10 cellular contexts compared by ENCODE assay signal in the genomic region with DNA sequence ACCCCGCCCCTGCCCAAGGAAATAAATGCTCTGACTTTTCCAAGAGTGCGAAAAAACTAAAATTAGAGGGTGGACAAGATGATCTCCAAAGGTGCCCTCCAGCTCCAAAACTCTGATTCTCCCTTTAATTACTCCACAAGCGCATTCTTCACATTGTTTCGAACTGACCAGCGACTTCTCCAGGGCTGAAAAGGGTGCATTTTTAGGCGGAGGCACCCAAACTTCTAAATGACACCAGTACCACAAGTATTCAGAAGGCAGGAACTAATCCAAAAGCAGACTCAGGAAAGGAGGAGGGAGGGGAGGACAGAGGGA. TPM values are rescaled to one million over a fixed set of nuclear protein-coding genes. Genes with fewer than 3 reads are reported as not detected.
DNase-seq lines count a peak whose midpoint lies in the region; ATAC-seq and TF ChIP-seq lines count a peak whose summit lies in the region.
"Had no signal": no experiment of that assay in that cellular context is flagged by ENCODE, and none has a peak within 500 bp of the region (broad histone marks: within the 10 kb centered on the region; RNA-seq: fewer than 3 reads in every experiment).

No MANE protein-coding gene starts in this region.

- peak overlapping the region; percentile 65 for H3K4me3 ChIP-seq in HFF-Myc (replicated peaks; ENCODE audit: low read depth, low read length)
- peak overlapping the region; percentile 65 to 90 (median 86) for H3K4me3 ChIP-seq in breast epithelium
- peak overlapping the region; percentile 41 for H3K4me3 ChIP-seq in mononuclear cell (ENCODE audit: low read length)

- H3K9me3 ChIP-seq in breast epithelium (no peaks in the 10 kb centered on the region), mononuclear cell (ENCODE audit: low read depth, low read length) (no peaks in the 10 kb centered on the region)

- ATAC-seq in HG03565 (IDR thresholded peaks at IDR 0.05; ENCODE audit: unreplicated experiment) (no peak), GM19397 (IDR thresholded peaks at IDR 0.05; ENCODE audit: unreplicated experiment) (no peak)

- no peaks in the 10 kb centered on the region for H3K36me3 ChIP-seq in breast epithelium

- no peak for TF ChIP-seq POLR2A in breast epithelium (IDR thresholded peaks at IDR 0.05)

- TF ChIP-seq CTCF in HFF-Myc (IDR thresholded peaks at IDR 0.05; ENCODE audit: low read depth, low read length, missing control alignments) (no peak), breast epithelium (IDR thresholded peaks at IDR 0.05) (no peak)

- DNase-seq in A172 (ENCODE audit: low spot score) (peak; percentile 76), HFF-Myc (ENCODE audit: extremely low read depth, low read depth) (no peak), breast epithelium (ENCODE audit: low spot score in 2 of 2) (no peak), UCSD-AML1 (lab: John Stamatoyannopoulos, UW; ENCODE audit: unreplicated experiment) (no peak), Ammon's horn (ENCODE audit: low spot score) (no peak)
- DNase-seq: GF-D8, NCI-H2029 treated with DMSO at 0.1 percent for 48 hours had no signal

- peak overlapping the region; percentile 85 to 94 for H3K27ac ChIP-seq in breast epithelium

- H3K4me1 ChIP-seq in breast epithelium (peaks cover 0 to 6% of the 10 kb centered on the region in 2 donors), mononuclear cell (ENCODE audit: insufficient read depth, low read length) (peaks cover 17% of the 10 kb centered on the region)

- H3K27me3 ChIP-seq in breast epithelium (no peaks in the 10 kb centered on the region), mononuclear cell (ENCODE audit: insufficient read depth, low read length) (peaks cover 3% of the 10 kb centered on the region)

- intact Hi-C loops in breast epithelium (cut with DNase I; ENCODE audit: low total_unique reads): no loop called here

RNA-seq across cellular contexts. Expression of a gene that starts 0.8 kb away (rescaled TPM):
- total RNA-seq in A172 (2014; rRNA removed; shearing (Covaris generic)): 2.4 and 2.5 TPM in 2 replicates
- 10 to 100 TPM; 10.8 to 36.0 (median 11.8) TPM for total RNA-seq in breast epithelium
- total RNA-seq in mononuclear cell: 2.6 TPM
